ENCODE assay signal across 14 cellular contexts in the genomic region with DNA sequence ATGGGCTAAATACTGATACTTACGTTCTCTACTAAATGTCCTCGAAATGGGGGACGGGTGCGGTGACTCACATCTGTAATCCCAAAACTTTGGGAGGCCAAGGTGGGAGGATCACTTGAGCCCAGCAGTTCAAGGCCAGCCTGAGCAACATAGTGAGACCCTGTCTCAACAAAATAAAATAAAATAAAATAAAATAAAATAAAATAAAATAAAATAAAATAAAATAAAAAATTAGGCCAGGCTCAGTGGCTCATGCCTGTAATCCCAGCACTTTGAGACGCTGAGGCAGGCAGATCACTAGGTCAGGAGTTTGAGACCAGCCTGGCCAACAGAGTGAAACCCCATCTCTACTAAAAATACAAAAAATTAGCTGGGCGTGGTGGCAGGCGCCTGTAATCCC. TPM values are rescaled to one million over a fixed set of nuclear protein-coding genes. Genes with fewer than 3 reads are reported as not detected.
"Had no signal": no experiment of that assay in that cellular context is flagged by ENCODE, and none has a peak within 500 bp of the region (broad histone marks: within the 10 kb centered on the region; RNA-seq: fewer than 3 reads in every experiment).

No MANE protein-coding gene starts in this region.

RNA-seq across cellular contexts. Expression of a gene that starts 7.6 kb away (rescaled TPM):
- total RNA-seq: activated B cell treated with CpG ODN at 0.5 μM for 24 hours; activated CD4-positive, alpha-beta memory T cell treated with anti-CD3 and anti-CD28 coated beads for 36 hours; activated CD4-positive, alpha-beta T cell treated with anti-CD3 and anti-CD28 coated beads, Interleukin-2, amount 10 ng/mL, durations not matched to agents 24 days and 14 days; activated CD8-positive, alpha-beta memory T cell treated with anti-CD3 and anti-CD28 coated beads for 36 hours; activated CD8-positive, alpha-beta T cell treated with anti-CD3 and anti-CD28 coated beads for 36 hours; activated naive CD4-positive, alpha-beta T cell treated with anti-CD3 and anti-CD28 coated beads for 36 hours; activated naive CD4-positive, alpha-beta T cell treated with anti-CD3 and anti-CD28 coated beads, Interleukin-2, amount 50 U/mL, for 72 hours; activated T-cell treated with anti-CD3 and anti-CD28 coated beads, Interleukin-2, amount 50 U/mL, for 4 hours; activated T-cell treated with anti-CD3 and anti-CD28 coated beads, Interleukin-2, amount 50 U/mL, for 72 hours; activated T-helper 1 cell treated with anti-CD3 and anti-CD28 coated beads, Interleukin-12 subunit alpha, Interleukin-12 subunit beta, Interleukin-2, Interleukin-4 antibody, amounts not matched to agents 30 ng/mL and 10 ng/mL and 1 ng/mL, durations not matched to agents 14 hours and 24 hours and 36 hours; activated T-helper 17 cell treated with anti-CD3 and anti-CD28 coated beads, Interleukin-2, amount 50 U/mL, for 72 hours; T-helper 1 cell treated with Interleukin-12 subunit alpha and Interleukin-12 subunit beta and Interleukin-4 antibody, amounts not matched to agents 30 ng/mL and 1 ng/mL, for 36 hours; T-helper 17 cell; T-helper 2 cell treated with Interferon-gamma antibody and Interleukin-4, amounts not matched to agents 100 ng/mL and 5 ng/mL, for 36 hours had no signal
